15 cellular contexts compared by ENCODE assay signal in the genomic region with DNA sequence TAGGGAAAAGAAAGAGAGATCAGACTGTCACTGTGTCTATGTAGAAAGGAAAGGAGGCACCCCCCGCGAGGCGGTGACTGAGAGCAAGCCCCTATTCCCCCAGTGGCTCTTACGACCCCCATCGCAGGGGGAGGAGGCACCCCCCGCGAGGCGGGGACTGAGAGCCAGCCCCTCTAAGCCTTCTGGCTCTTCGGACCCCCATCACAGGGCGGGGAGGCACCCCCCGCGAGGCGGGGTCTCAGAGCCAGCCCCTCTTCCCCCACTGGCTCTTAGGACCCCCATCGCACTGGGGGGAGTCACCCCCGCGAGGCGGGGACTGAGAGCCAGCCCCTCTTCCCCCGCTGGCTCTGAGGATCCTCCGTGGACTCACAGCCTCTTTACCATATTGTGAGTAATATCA. TPM values are rescaled to one million over a fixed set of nuclear protein-coding genes. Genes with fewer than 3 reads are reported as not detected.
DNase-seq lines count a peak whose midpoint lies in the region; ATAC-seq, FAIRE-seq and TF ChIP-seq lines count a peak whose summit lies in the region.
"Not testable (repeated sequence)": the region's sequence is repeated elsewhere in the genome, so short reads cannot be mapped to it uniquely, and the experiment has no call there.
"Had no signal": no experiment of that assay in that cellular context is flagged by ENCODE, and none has a peak within 500 bp of the region (broad histone marks: within the 10 kb centered on the region; RNA-seq: fewer than 3 reads in every experiment).

No MANE protein-coding gene starts in this region.

- TF ChIP-seq CTCF in A549 (IDR thresholded peaks at IDR 0.05); kidney (IDR thresholded peaks at IDR 0.05; ENCODE audit: borderline replicate concordance, extremely low read depth, insufficient read depth); upper lobe of right lung (IDR thresholded peaks at IDR 0.05): not testable (repeated sequence)

- not testable (repeated sequence) for FAIRE-seq in A549 (lab: Jason Lieb, UNC); kidney (lab: Jason Lieb, UNC)

- H3K27me3 Mint-ChIP-seq in central memory CD8-positive, alpha-beta T cell; stimulated activated naive CD8-positive, alpha-beta T cell treated with anti-CD3 and anti-CD28 coated beads, Interleukin-15, amount 100 ng/mL, for 72 hours: not testable (repeated sequence)

- H3K36me3 ChIP-seq in kidney (ENCODE audit: control insufficient read depth in 1 of 2, insufficient read depth in 2 of 2, low read length in 2 of 2); upper lobe of right lung: not testable (repeated sequence)

- not testable (repeated sequence) for H3K27ac Mint-ChIP-seq in central memory CD8-positive, alpha-beta T cell (ENCODE audit: low read depth); stimulated activated naive CD8-positive, alpha-beta T cell treated with anti-CD3 and anti-CD28 coated beads, Interleukin-15, amount 100 ng/mL, for 72 hours

- TF ChIP-seq RAD21 in A549 (conservative IDR thresholded peaks at IDR 0.05 in 1 of 2, IDR thresholded peaks at IDR 0.05 in 1 of 2), result not testable (repeated sequence)

- H3K36me3 Mint-ChIP-seq in central memory CD8-positive, alpha-beta T cell (ENCODE audit: insufficient read depth), result not testable (repeated sequence)

- not testable (repeated sequence) for H3K9me3 ChIP-seq in A549; kidney (ENCODE audit: control insufficient read depth in 1 of 2, low read length in 2 of 2); upper lobe of right lung

- not testable (repeated sequence) for DNase-seq in A549 (ENCODE audit: low read depth in 1 of 2, low spot score in 1 of 2); central memory CD8-positive, alpha-beta T cell (ENCODE audit: low spot score in 2 of 2); stimulated activated naive CD8-positive, alpha-beta T cell treated with anti-CD3 and anti-CD28 coated beads, Interleukin-15, amount 100 ng/mL, for 72 hours; upper lobe of right lung
- peak; percentile 39 for DNase-seq in kidney

- not testable (repeated sequence) for H3K27ac ChIP-seq in A549; kidney (ENCODE audit: low read depth in 2 of 2, low read length in 2 of 2); upper lobe of right lung

- POLR2A ChIA-PET in A549 (lab: Yijun Ruan, JAX), result not testable (repeated sequence)

- H3K9ac ChIP-seq in kidney (ENCODE audit: low read length in 2 of 2), result not testable (repeated sequence)

- not testable (repeated sequence) for H3K4me1 Mint-ChIP-seq in central memory CD8-positive, alpha-beta T cell; stimulated activated naive CD8-positive, alpha-beta T cell treated with anti-CD3 and anti-CD28 coated beads, Interleukin-15, amount 100 ng/mL, for 72 hours

- CTCF ChIA-PET in A549 (lab: Yijun Ruan, JAX), result not testable (repeated sequence)

- H3K9me3 Mint-ChIP-seq in central memory CD8-positive, alpha-beta T cell; stimulated activated naive CD8-positive, alpha-beta T cell treated with anti-CD3 and anti-CD28 coated beads, Interleukin-15, amount 100 ng/mL, for 72 hours: not testable (repeated sequence)

- H3K4me3 Mint-ChIP-seq in central memory CD8-positive, alpha-beta T cell; stimulated activated naive CD8-positive, alpha-beta T cell treated with anti-CD3 and anti-CD28 coated beads, Interleukin-15, amount 100 ng/mL, for 72 hours: not testable (repeated sequence)

- peak overlapping the region; percentile 52 for H3K4me2 ChIP-seq in A549

- 16% methylated on average over 6 of the region's 19 CpGs for WGBS in A549 (ENCODE audit: missing lambda C conversion rate)

- intact Hi-C loops in kidney (cut with DNase I); upper lobe of right lung (cut with DNase I): not testable (repeated sequence)

- not testable (repeated sequence) for ATAC-seq in A549
- ATAC-seq in central memory CD8-positive, alpha-beta T cell (replicated peaks; ENCODE audit: extremely low read depth, poor library complexity, severe bottlenecking), result peak; percentile 42
- ATAC-seq in stimulated activated naive CD8-positive, alpha-beta T cell treated with anti-CD3 and anti-CD28 coated beads, Interleukin-15, amount 100 ng/mL, for 72 hours, result peak; percentile 16
- peak; percentile 40 for ATAC-seq in upper lobe of right lung

- H3K4me3 ChIP-seq in A549; kidney (ENCODE audit: low read length in 2 of 2); upper lobe of right lung: not testable (repeated sequence)

- not testable (repeated sequence) for TF ChIP-seq POLR2A in A549 (IDR thresholded peaks at IDR 0.05; ENCODE audit: low read length)

- not testable (repeated sequence) for TF ChIP-seq EP300 in A549 (IDR thresholded peaks at IDR 0.05)

- not testable (repeated sequence) for H3K27me3 ChIP-seq in upper lobe of right lung

- H3K4me1 ChIP-seq in A549; kidney (ENCODE audit: control insufficient read depth in 1 of 2, insufficient read depth in 1 of 2, low read depth in 1 of 2, low read length in 2 of 2); upper lobe of right lung: not testable (repeated sequence)

RNA-seq across cellular contexts. Expression of a gene that starts 23.9 kb away (rescaled TPM):
- polyA plus RNA-seq in A549 (2011; rRNA removed), result 0.08 TPM in 1 of 2 replicates, not detected in the other
- 0.03 and 0.06 TPM in 2 replicates for polyA plus RNA-seq in A549 (2012; cell fraction: cytosol; rRNA removed)
- 0.30 and 0.38 TPM in 2 replicates for polyA plus RNA-seq in A549 (2012; cell fraction: nucleus; rRNA removed)
- polyA plus RNA-seq in A549 (2017; fragmentation: RNase III; extraction: RNeasy Plus Mini Kit Qiagen cat#74134 plus additional on column Dnase treatment), result not detected in 3 replicates
- not detected in 2 replicates for polyA minus RNA-seq in A549 (2011; rRNA and poly(A)+ RNA removed)
- total RNA-seq in kidney, result not detected
- not detected for polyA plus RNA-seq in kidney (ENCODE audit: insufficient read depth, low read depth, low replicate concordance)
- not detected for total RNA-seq in upper lobe of right lung
- total RNA-seq: A172; A673; CD4-positive, alpha-beta memory T cell; CD4-positive, CD25-positive, alpha-beta regulatory T cell; CD8-positive, alpha-beta memory T cell; Daoy; G401; GM12878 had no signal
- polyA plus RNA-seq: AG04450; CD14-positive monocyte; CD4-positive, alpha-beta memory T cell; CD4-positive, CD25-positive, alpha-beta regulatory T cell; CD8-positive, alpha-beta memory T cell had no signal
